Comparison of ENCODE assay signal across 26 cellular contexts in genomic region chr3:189808246-189809007, GRCh38.
"Had no signal": no experiment of that assay in that cellular context is flagged by ENCODE, and none has a peak within 500 bp of the region (broad histone marks: within the 10 kb centered on the region; RNA-seq: fewer than 3 reads in every experiment).

No MANE protein-coding gene starts in this region.

- H3K9me3 Mint-ChIP-seq: activated naive CD4-positive, alpha-beta T cell treated with anti-CD3 and anti-CD28 coated beads, Interleukin-2, amount 50 U/mL, for 24 hours; dendritic cell treated with granulocyte-macrophage colony-stimulating factor and Interleukin-4, amounts not matched to agents 40 ng/mL and 50 ng/mL, for 4 days; neural crest cell; T-cell; T-helper 2 cell treated with Interferon-gamma antibody and Interleukin-4, amounts not matched to agents 5 μg/mL and 100 μg/mL, for 36 hours had no signal

- H3K4me3 ChIP-seq: body of pancreas, cardiac muscle cell, esophagus muscularis mucosa, mucosa of descending colon, prostate gland, tibial artery had no signal

- H3K4me1 ChIP-seq: prostate gland, tibial artery had no signal

- H3K27ac Mint-ChIP-seq: activated CD8-positive, alpha-beta T cell treated with anti-CD3 and anti-CD28 coated beads, Interleukin-2, amount 10 ng/mL, durations not matched to agents 7 days and 5 days; activated naive CD4-positive, alpha-beta T cell treated with anti-CD3 and anti-CD28 coated beads, Interleukin-2, amount 50 U/mL, for 24 hours; dendritic cell treated with granulocyte-macrophage colony-stimulating factor and Interleukin-4, amounts not matched to agents 40 ng/mL and 50 ng/mL, for 4 days; T-cell; T-helper 2 cell treated with Interferon-gamma antibody and Interleukin-4, amounts not matched to agents 5 μg/mL and 100 μg/mL, for 36 hours had no signal

- H3K36me3 ChIP-seq: cardiac muscle cell, esophagus muscularis mucosa, prostate gland, tibial artery had no signal

- H3K36me3 Mint-ChIP-seq: activated naive CD4-positive, alpha-beta T cell treated with anti-CD3 and anti-CD28 coated beads, Interleukin-2, amount 50 U/mL, for 24 hours; T-cell had no signal

- ATAC-seq: activated CD4-positive, CD25-positive, alpha-beta regulatory T cell treated with anti-CD3 and anti-CD28 coated beads, Interleukin-2, amount 50 U/mL, for 24 hours; activated CD8-positive, alpha-beta T cell treated with anti-CD3 and anti-CD28 coated beads, Interleukin-2, amount 10 ng/mL, durations not matched to agents 7 days and 5 days; body of pancreas; left cardiac atrium; mucosa of descending colon; right cardiac atrium; stimulated activated naive CD8-positive, alpha-beta T cell treated with anti-CD3 and anti-CD28 coated beads, Interleukin-15, Interleukin-2, amounts not matched to agents 100 U/mL and 50 U/mL, for 24 hours; T-cell had no signal

- H3K4me1 Mint-ChIP-seq: activated naive CD4-positive, alpha-beta T cell treated with anti-CD3 and anti-CD28 coated beads, Interleukin-2, amount 50 U/mL, for 24 hours; T-cell had no signal

- H3K9me3 ChIP-seq: esophagus muscularis mucosa, mucosa of descending colon, prostate gland, tibial artery had no signal

- H3K27me3 Mint-ChIP-seq: activated naive CD4-positive, alpha-beta T cell treated with anti-CD3 and anti-CD28 coated beads, Interleukin-2, amount 50 U/mL, for 24 hours; dendritic cell treated with granulocyte-macrophage colony-stimulating factor and Interleukin-4, amounts not matched to agents 40 ng/mL and 50 ng/mL, for 4 days had no signal

- DNase-seq: activated CD4-positive, alpha-beta T cell treated with anti-CD3 and anti-CD28 coated beads, Interleukin-2, amount 50 U/mL, for 1 hour; activated CD8-positive, alpha-beta T cell treated with anti-CD3 and anti-CD28 coated beads, Interleukin-2, amount 10 ng/mL, durations not matched to agents 7 days and 5 days; activated gamma-delta T cell treated with Interleukin-2 at 50 U/mL for 16 hours; activated T-cell treated with anti-CD3 and anti-CD28 coated beads, Interleukin-2, amount 50 U/mL, for 1 hour; anterior cingulate cortex; body of pancreas; effector CD8-positive, alpha-beta T cell; head of caudate nucleus; hypothalamus; left cardiac atrium; stimulated activated CD4-positive, alpha-beta T cell treated with anti-CD3 and anti-CD28 coated beads, Interleukin-12 subunit alpha, Interleukin-12 subunit beta, amount 100 ng/mL, for 4 hours; stimulated activated CD4-positive, alpha-beta T cell treated with anti-CD3 and anti-CD28 coated beads, Interleukin-4, amount 100 ng/mL, for 4 hours; stimulated activated naive CD8-positive, alpha-beta T cell treated with anti-CD3 and anti-CD28 coated beads, Interleukin-15, Interleukin-2, amounts not matched to agents 100 U/mL and 50 U/mL, for 24 hours; tibial artery had no signal

- H3K4me3 Mint-ChIP-seq: activated CD8-positive, alpha-beta T cell treated with anti-CD3 and anti-CD28 coated beads, Interleukin-2, amount 10 ng/mL, durations not matched to agents 7 days and 5 days; activated naive CD4-positive, alpha-beta T cell treated with anti-CD3 and anti-CD28 coated beads, Interleukin-2, amount 50 U/mL, for 24 hours; dendritic cell treated with granulocyte-macrophage colony-stimulating factor and Interleukin-4, amounts not matched to agents 40 ng/mL and 50 ng/mL, for 4 days; neural crest cell; T-cell; T-helper 2 cell treated with Interferon-gamma antibody and Interleukin-4, amounts not matched to agents 5 μg/mL and 100 μg/mL, for 36 hours had no signal

- H3K27me3 ChIP-seq: body of pancreas, esophagus muscularis mucosa, tibial artery had no signal

- H3K27ac ChIP-seq: body of pancreas, cardiac muscle cell, esophagus muscularis mucosa, prostate gland, tibial artery, VCaP had no signal
